Comparison of ENCODE assay signal across 8 cellular contexts in the genomic region with DNA sequence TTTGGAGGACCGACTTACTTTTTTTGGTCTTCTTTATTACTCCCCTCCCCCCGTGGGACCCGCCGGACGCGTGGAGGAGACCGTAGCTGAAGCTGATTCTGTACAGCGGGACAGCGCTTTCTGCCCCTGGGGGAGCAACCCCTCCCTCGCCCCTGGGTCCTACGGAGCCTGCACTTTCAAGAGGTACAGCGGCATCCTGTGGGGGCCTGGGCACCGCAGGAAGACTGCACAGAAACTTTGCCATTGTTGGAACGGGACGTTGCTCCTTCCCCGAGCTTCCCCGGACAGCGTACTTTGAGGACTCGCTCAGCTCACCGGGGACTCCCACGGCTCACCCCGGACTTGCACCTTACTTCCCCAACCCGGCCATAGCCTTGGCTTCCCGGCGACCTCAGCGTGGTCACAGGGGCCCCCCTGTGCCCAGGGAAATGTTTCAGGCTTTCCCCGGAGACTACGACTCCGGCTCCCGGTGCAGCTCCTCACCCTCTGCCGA. TPM values are rescaled to one million over a fixed set of nuclear protein-coding genes. Genes with fewer than 3 reads are reported as not detected.
A peak's percentile ranks its signal among the peaks of the same experiment; 100 is the strongest.
DNase-seq lines count a peak whose midpoint lies in the region; ATAC-seq lines count a peak whose summit lies in the region.

No MANE protein-coding gene starts in this region.

- peaks cover 50 to 68% (median 56%) of the 10 kb centered on the region in 3 donors for H3K4me1 Mint-ChIP-seq in naive B cell

- H3K9me3 Mint-ChIP-seq in naive B cell, result peaks cover 0 to 8% (median 0%) of the 10 kb centered on the region in 7 donors

- ATAC-seq in naive B cell (ENCODE audit: low read depth in 2 of 2), result peak in 1 of 2 donors; percentile 1
- ATAC-seq in GM18907 (IDR thresholded peaks at IDR 0.05; ENCODE audit: unreplicated experiment), result no peak

- peak overlapping the region; percentile 94 to 100 (median 99) for H3K27ac Mint-ChIP-seq in naive B cell

- H3K36me3 Mint-ChIP-seq in naive B cell, result peaks cover 0 to 8% of the 10 kb centered on the region in 2 donors

- DNase-seq in NCI-H2196 (lab: John Stamatoyannopoulos, UW; ENCODE audit: unreplicated experiment), result peak; percentile 33
- no peak for DNase-seq in NCI-H2196 treated with DMSO at 0.1 percent for 48 hours (lab: John Stamatoyannopoulos, UW; ENCODE audit: unreplicated experiment)
- DNase-seq in T1000 (lab: John Stamatoyannopoulos, UW), result peak; percentile 78
- peak; percentile 51 for DNase-seq in dermis blood vessel endothelial cell
- no peak for DNase-seq in naive B cell
- no peak for DNase-seq in globus pallidus (ENCODE audit: low spot score)
- DNase-seq in cerebellar nuclear complex (lab: John Stamatoyannopoulos, UW), result no peak

- H3K4me3 Mint-ChIP-seq in naive B cell, result peak overlapping the region; percentile 89 to 99 (median 96)

- H3K27me3 Mint-ChIP-seq in naive B cell, result peaks cover 19 to 41% (median 28%) of the 10 kb centered on the region in 3 donors

RNA-seq across cellular contexts. Expression of gene FOSB, which starts 0.4 kb away (rescaled TPM):
- total RNA-seq in dermis blood vessel endothelial cell, result 0.65 and 23.8 TPM in 2 replicates
- 100 to 1,000 TPM in 1 of 6 donors, 10 to 100 TPM in 5; 26.6 to 110 (median 82.1) TPM for polyA plus RNA-seq in naive B cell (ENCODE audit: low read depth in 6 of 6)

RNA-seq across cellular contexts. Expression of gene RTN2, which starts 28.6 kb away (rescaled TPM):
- 9.0 and 10.2 TPM in 2 replicates for total RNA-seq in dermis blood vessel endothelial cell
- under 1 TPM in 3 of 6 donors, not detected in 3; 0.28 to 0.58 (median 0.47) TPM for polyA plus RNA-seq in naive B cell (ENCODE audit: low read depth in 6 of 6)

RNA-seq across cellular contexts. Expression of gene PPM1N, which starts 30.0 kb away (rescaled TPM):
- 0.60 and 1.5 TPM in 2 replicates for total RNA-seq in dermis blood vessel endothelial cell
- polyA plus RNA-seq in naive B cell (ENCODE audit: low read depth in 6 of 6), result 1 to 10 TPM; 1.6 to 3.4 (median 2.4) TPM

RNA-seq across cellular contexts. Expression of gene VASP, which starts 39.1 kb away (rescaled TPM):
- 93.9 and 101 TPM in 2 replicates for total RNA-seq in dermis blood vessel endothelial cell
- polyA plus RNA-seq in naive B cell (ENCODE audit: low read depth in 6 of 6), result 10 to 100 TPM; 51.5 to 87.2 (median 64.3) TPM

RNA-seq across cellular contexts. Expression of gene ERCC1, which starts 44.5 kb away (rescaled TPM):
- 56.5 and 63.1 TPM in 2 replicates for total RNA-seq in dermis blood vessel endothelial cell
- polyA plus RNA-seq in naive B cell (ENCODE audit: low read depth in 6 of 6), result 10 to 100 TPM; 40.0 to 91.4 (median 46.2) TPM

Comparison
In these comparisons a context has a peak if more than half of its experiments do, and no peak if none do; other contexts are left out.
1. DNase-seq: peak in NCI-H2196 (single experiment), T1000 (single experiment) and dermis blood vessel endothelial cell (single experiment); none in NCI-H2196 treated with DMSO at 0.1 percent for 48 hours (single experiment), naive B cell (single experiment), globus pallidus (single experiment) and cerebellar nuclear complex (0 of 2).